Comparison of ENCODE assay signal across 12 cellular contexts in genomic region chr1:151061704-151062103, GRCh38. TPM values are rescaled to one million over a fixed set of nuclear protein-coding genes. Genes with fewer than 3 reads are reported as not detected.
DNase-seq lines count a peak whose midpoint lies in the region; ATAC-seq and TF ChIP-seq lines count a peak whose summit lies in the region.
"Had no signal": no experiment of that assay in that cellular context is flagged by ENCODE, and none has a peak within 500 bp of the region (broad histone marks: within the 10 kb centered on the region; RNA-seq: fewer than 3 reads in every experiment).

No MANE protein-coding gene starts in this region.

- DNase-seq in right lobe of liver: no peak
- DNase-seq in ascending aorta (ENCODE audit: low spot score in 2 of 2): no peak
- no peak for DNase-seq in kidney epithelial cell (ENCODE audit: low read depth)
- DNase-seq in NCI-H1417 (lab: John Stamatoyannopoulos, UW): no peak
- DNase-seq in activated T-cell treated with anti-CD3 and anti-CD28 coated beads for 4 hours: no peak
- no peak for DNase-seq in activated T-cell treated with anti-CD3 and anti-CD28 coated beads, Interleukin-2, amount 50 U/mL, for 48 hours
- DNase-seq: activated CD4-positive, alpha-beta memory T cell treated with anti-CD3 and anti-CD28 coated beads, Interleukin-2, amount 10 ng/mL, durations not matched to agents 7 days and 5 days had no signal

- H3K4me3 ChIP-seq in liver (ENCODE audit: low read depth in 1 of 3, low read length in 3 of 3) (no peak overlapping the region), right lobe of liver (no peak overlapping the region), ascending aorta (peak overlapping the region in 1 of 2 donors; percentile 93), kidney epithelial cell (ENCODE audit: low read depth, low read length) (peak overlapping the region; percentile 73)

- TF ChIP-seq POLR2A in right lobe of liver (IDR thresholded peaks at IDR 0.05): no peak

- H3K27ac ChIP-seq in liver (ENCODE audit: low read depth in 1 of 2, low read length in 2 of 2): no peak overlapping the region
- no peak overlapping the region for H3K27ac ChIP-seq in right lobe of liver
- H3K27ac ChIP-seq in ascending aorta: peak overlapping the region; percentile 73 to 96

- TF ChIP-seq RAD21 in liver (IDR thresholded peaks at IDR 0.05): no peak

- H3K27me3 ChIP-seq in liver (ENCODE audit: control insufficient read depth in 4 of 4, insufficient read depth in 4 of 4, low read length in 3 of 4): no peaks in the 10 kb centered on the region
- H3K27me3 ChIP-seq in right lobe of liver: no peaks in the 10 kb centered on the region
- H3K27me3 ChIP-seq in ascending aorta: no peaks in the 10 kb centered on the region
- H3K27me3 ChIP-seq in kidney epithelial cell (ENCODE audit: control insufficient read depth, insufficient read depth, low read length): no peaks in the 10 kb centered on the region

- WGBS in liver: 31% methylated on average over 2 of the region's 2 CpGs
- WGBS in right lobe of liver (ENCODE audit: insufficient coverage, low coverage, low lambda C conversion rate, missing lambda C conversion rate): 25% methylated on average over 2 of the region's 2 CpGs

- no peaks in the 10 kb centered on the region for H3K9me3 ChIP-seq in liver (ENCODE audit: control insufficient read depth in 4 of 4, low read length in 3 of 4)
- no peaks in the 10 kb centered on the region for H3K9me3 ChIP-seq in right lobe of liver
- no peaks in the 10 kb centered on the region for H3K9me3 ChIP-seq in ascending aorta

- TF ChIP-seq CTCF in liver (IDR thresholded peaks at IDR 0.05; ENCODE audit: low read depth, low read length, missing input control): no peak
- no peak for TF ChIP-seq CTCF in right lobe of liver (IDR thresholded peaks at IDR 0.05)
- TF ChIP-seq CTCF in ascending aorta (IDR thresholded peaks at IDR 0.05): no peak
- no peak for TF ChIP-seq CTCF in kidney epithelial cell (IDR thresholded peaks at IDR 0.05; ENCODE audit: insufficient read depth, low read length, poor library complexity, severe bottlenecking)

- intact Hi-C loops in right lobe of liver (cut with DNase I): no loop called here
- intact Hi-C loops in ascending aorta (cut with DNase I): no loop called here

- H3K4me1 ChIP-seq in liver (ENCODE audit: control insufficient read depth in 4 of 4, insufficient read depth in 4 of 4, low read length in 3 of 4) (peaks cover 7 to 49% (median 44%) of the 10 kb centered on the region in 4 donors), right lobe of liver (peaks cover 0 to 23% (median 9%) of the 10 kb centered on the region in 4 donors), ascending aorta (peaks cover 0 to 25% of the 10 kb centered on the region in 2 donors)

- ATAC-seq in right lobe of liver: no peak
- ATAC-seq in GM19023 (IDR thresholded peaks at IDR 0.05; ENCODE audit: unreplicated experiment): no peak
- ATAC-seq: esophagus mucosa, HCT116, left lobe of liver had no signal

- no peak overlapping the region for H3K9ac ChIP-seq in liver (ENCODE audit: low read depth in 1 of 2, low read length in 2 of 2)

- no peaks in the 10 kb centered on the region for H3K36me3 ChIP-seq in liver (ENCODE audit: control insufficient read depth in 4 of 4, insufficient read depth in 3 of 4, low read depth in 1 of 4, low read length in 3 of 4)
- no peaks in the 10 kb centered on the region for H3K36me3 ChIP-seq in right lobe of liver
- peaks cover 0 to 2% of the 10 kb centered on the region in 2 donors for H3K36me3 ChIP-seq in ascending aorta
- H3K36me3 ChIP-seq in kidney epithelial cell (ENCODE audit: control insufficient read depth, insufficient read depth, low read length): no peaks in the 10 kb centered on the region

TF ChIP-seq in liver, 16 proteins besides CTCF, POLR2A, EP300 and RAD21:
- no peak for TF ChIP-seq EGR1 (IDR thresholded peaks at IDR 0.05; ENCODE audit: low read depth in 2 of 2)
- no peak for TF ChIP-seq REST (IDR thresholded peaks at IDR 0.05)
- TF ChIP-seq RXRA (IDR thresholded peaks at IDR 0.05): peak; percentile 61 to 66
- no peak for TF ChIP-seq TAF1 (conservative IDR thresholded peaks at IDR 0.05)
- TF ChIP-seq GABPA (IDR thresholded peaks at IDR 0.05 in 1 of 2, conservative IDR thresholded peaks at IDR 0.05 in 1 of 2): peak in 1 of 2 donors; percentile 16
- no peak for TF ChIP-seq SP1 (IDR thresholded peaks at IDR 0.05)
- no peak for TF ChIP-seq YY1 (IDR thresholded peaks at IDR 0.05)

RNA-seq across cellular contexts. Expression of gene MLLT11, which starts 1.5 kb away (rescaled TPM):
- total RNA-seq in liver (under 1 TPM; 0.17 to 0.23 TPM), right lobe of liver (under 1 TPM; 0.24 to 0.56 (median 0.40) TPM), ascending aorta (3.6 TPM), kidney epithelial cell (26.4 and 26.8 TPM in 2 replicates)
- under 1 TPM; 0.31 to 0.64 TPM for polyA plus RNA-seq in liver

RNA-seq across cellular contexts. Expression of gene CDC42SE1, which starts 2.3 kb away (rescaled TPM):
- 10 to 100 TPM; 16.7 to 28.1 TPM for total RNA-seq in liver
- 10 to 100 TPM in 1 of 2 donors, 1 to 10 TPM in 1; 9.5 to 16.7 TPM for polyA plus RNA-seq in liver
- total RNA-seq in right lobe of liver: 10 to 100 TPM; 15.9 to 37.5 (median 27.3) TPM
- total RNA-seq in ascending aorta: 42.4 TPM
- 114 and 124 TPM in 2 replicates for total RNA-seq in kidney epithelial cell

RNA-seq across cellular contexts. Expression of gene GABPB2, which starts 8.9 kb away (rescaled TPM):
- 10 to 100 TPM in 1 of 2 donors, 1 to 10 TPM in 1; 7.3 to 13.3 TPM for total RNA-seq in liver
- 1 to 10 TPM in 1 of 2 donors, under 1 TPM in 1; 0.94 to 1.6 TPM for polyA plus RNA-seq in liver
- 1 to 10 TPM; 2.0 to 6.5 (median 5.0) TPM for total RNA-seq in right lobe of liver
- total RNA-seq in ascending aorta: 3.7 TPM
- 3.7 and 4.7 TPM in 2 replicates for total RNA-seq in kidney epithelial cell

RNA-seq across cellular contexts. Expression of gene C1orf56, which starts 14.2 kb away (rescaled TPM):
- 1 to 10 TPM; 1.5 to 2.2 TPM for total RNA-seq in liver
- 10 to 100 TPM in 1 of 2 donors, 1 to 10 TPM in 1; 4.3 to 11.2 TPM for polyA plus RNA-seq in liver
- 1 to 10 TPM; 2.4 to 5.7 (median 3.8) TPM for total RNA-seq in right lobe of liver
- 11.4 TPM for total RNA-seq in ascending aorta
- 0.71 and 3.0 TPM in 2 replicates for total RNA-seq in kidney epithelial cell

RNA-seq across cellular contexts. Expression of gene BNIPL, which starts 25.3 kb away (rescaled TPM):
- total RNA-seq in liver (under 1 TPM; 0.09 to 0.84 TPM), right lobe of liver (under 1 TPM in 5 of 6 experiments, not detected in 1; 0.12 to 0.76 (median 0.42) TPM), ascending aorta (not detected), kidney epithelial cell (0.17 TPM in 1 of 2 replicates, not detected in the other)
- under 1 TPM; 0.13 to 0.15 TPM for polyA plus RNA-seq in liver

Comparison
In these comparisons a context has a peak if more than half of its experiments do, and no peak if none do; other contexts are left out.
1. H3K27ac ChIP-seq: peak in ascending aorta (2 of 2); none in liver (0 of 2) and right lobe of liver (0 of 3).